Comparison of ENCODE assay signal across 9 cellular contexts in the genomic region with DNA sequence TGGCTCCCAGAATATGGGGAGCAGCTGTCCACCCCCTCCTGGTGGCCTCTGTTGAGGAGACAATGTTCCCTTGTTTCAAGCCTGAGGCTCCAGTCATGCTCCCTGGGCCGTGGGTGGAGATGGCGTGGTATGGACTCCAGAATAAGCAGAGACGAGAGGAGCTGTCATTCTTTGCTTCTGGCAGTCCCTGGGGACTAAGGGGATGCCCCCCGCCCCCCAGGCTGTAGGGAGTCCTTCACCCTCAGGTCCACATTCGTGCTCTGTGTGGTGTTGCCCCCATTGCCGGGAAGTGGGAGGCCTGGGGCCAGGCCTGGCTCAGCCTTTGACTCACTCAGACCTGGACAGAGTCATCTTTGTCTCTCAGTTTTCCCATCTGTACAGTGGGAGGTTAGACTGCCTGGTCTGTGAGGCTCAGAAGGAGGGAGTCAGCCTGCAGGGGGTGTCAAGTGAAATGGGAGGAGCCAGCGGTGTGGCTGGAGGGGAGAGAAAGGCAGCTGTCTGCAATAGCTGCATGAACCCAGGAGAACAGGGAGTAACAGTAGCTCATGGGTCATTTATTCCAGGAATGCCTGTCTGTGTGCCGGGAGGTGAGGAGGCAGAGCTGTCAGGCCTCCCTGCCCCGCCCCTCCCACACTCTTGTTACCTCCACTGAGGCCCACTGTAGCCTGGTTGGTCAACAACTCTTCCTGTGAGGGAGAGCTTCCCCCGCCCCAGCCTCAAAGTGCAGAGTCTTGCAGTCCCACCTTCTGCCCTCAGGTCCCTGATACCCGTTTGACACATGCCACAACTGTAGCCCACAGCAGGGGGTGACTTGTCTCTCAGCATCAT. TPM values are rescaled to one million over a fixed set of nuclear protein-coding genes. Genes with fewer than 3 reads are reported as not detected.
A peak's percentile ranks its signal among the peaks of the same experiment; 100 is the strongest.
DNase-seq lines count a peak whose midpoint lies in the region; ATAC-seq and TF ChIP-seq lines count a peak whose summit lies in the region.
"Had no signal": no experiment of that assay in that cellular context is flagged by ENCODE, and none has a peak within 500 bp of the region (broad histone marks: within the 10 kb centered on the region; RNA-seq: fewer than 3 reads in every experiment).

No MANE protein-coding gene starts in this region.

- WGBS in suprapubic skin: 42% methylated on average over 8 of the region's 11 CpGs

- no peak for TF ChIP-seq POLR2A in suprapubic skin (IDR thresholded peaks at IDR 0.05)

- H3K4me3 ChIP-seq in suprapubic skin: peak overlapping the region; percentile 63

- H3K9me3 ChIP-seq in suprapubic skin: no peaks in the 10 kb centered on the region

- no peak for TF ChIP-seq EP300 in suprapubic skin (IDR thresholded peaks at IDR 0.05)

- H3K27me3 ChIP-seq in suprapubic skin: no peaks in the 10 kb centered on the region

- no peak for TF ChIP-seq CTCF in suprapubic skin (IDR thresholded peaks at IDR 0.05)
- TF ChIP-seq CTCF in CD14-positive monocyte (IDR thresholded peaks at IDR 0.05): no peak

- no peaks in the 10 kb centered on the region for H3K27me3 Mint-ChIP-seq in activated T-cell treated with anti-CD3 and anti-CD28 coated beads, Interleukin-2, amount 50 U/mL, for 4 hours (ENCODE audit: low read depth)
- peaks cover 13 to 18% (median 18%) of the 10 kb centered on the region in 3 donors for H3K27me3 Mint-ChIP-seq in CD14-positive monocyte (ENCODE audit: low read depth in 3 of 3)

- peaks cover 39% of the 10 kb centered on the region for H3K4me1 ChIP-seq in suprapubic skin

- H3K36me3 Mint-ChIP-seq in activated T-cell treated with anti-CD3 and anti-CD28 coated beads, Interleukin-2, amount 50 U/mL, for 4 hours (ENCODE audit: insufficient read depth): no peaks in the 10 kb centered on the region
- peaks cover 6% of the 10 kb centered on the region in 2 donors for H3K36me3 Mint-ChIP-seq in CD14-positive monocyte

- ATAC-seq in activated T-cell treated with anti-CD3 and anti-CD28 coated beads, Interleukin-2, amount 50 U/mL, for 4 hours: no peak

- H3K4me3 Mint-ChIP-seq in activated T-cell treated with anti-CD3 and anti-CD28 coated beads, Interleukin-2, amount 50 U/mL, for 4 hours: no peak overlapping the region
- H3K4me3 Mint-ChIP-seq in CD14-positive monocyte: no peak overlapping the region

- intact Hi-C loops in CD14-positive monocyte (cut with micrococcal nuclease): no loop called here

- H3K36me3 ChIP-seq in suprapubic skin: no peaks in the 10 kb centered on the region

- H3K27ac Mint-ChIP-seq in CD14-positive monocyte: peak overlapping the region in 3 of 7 donors; percentile 18 to 54 (median 46)

- H3K9me3 Mint-ChIP-seq in activated T-cell treated with anti-CD3 and anti-CD28 coated beads, Interleukin-2, amount 50 U/mL, for 4 hours: no peaks in the 10 kb centered on the region
- peaks cover 0 to 4% (median 0%) of the 10 kb centered on the region in 7 donors for H3K9me3 Mint-ChIP-seq in CD14-positive monocyte

- H3K4me1 Mint-ChIP-seq in activated T-cell treated with anti-CD3 and anti-CD28 coated beads, Interleukin-2, amount 50 U/mL, for 4 hours (ENCODE audit: low read depth): no peaks in the 10 kb centered on the region
- H3K4me1 Mint-ChIP-seq in CD14-positive monocyte: peaks cover 24% of the 10 kb centered on the region

- DNase-seq in NCI-H2227 (lab: John Stamatoyannopoulos, UW; ENCODE audit: unreplicated experiment): peak; percentile 23
- no peak for DNase-seq in NCI-H2227 treated with DMSO at 0.1 percent for 48 hours (lab: John Stamatoyannopoulos, UW)
- peak; percentile 97 for DNase-seq in amniotic epithelial cell (ENCODE audit: low read depth)
- DNase-seq in inferior parietal cortex (ENCODE audit: extremely low spot score): peak; percentile 66
- DNase-seq in suprapubic skin (ENCODE audit: low spot score in 2 of 2): no peak
- no peak for DNase-seq in activated T-cell treated with anti-CD3 and anti-CD28 coated beads, Interleukin-2, amount 50 U/mL, for 4 hours
- DNase-seq in CD14-positive monocyte (ENCODE audit: low spot score): no peak
- DNase-seq in stimulated activated CD8-positive, alpha-beta memory T cell treated with anti-CD3 and anti-CD28 coated beads, Interleukin-4, amount 100 ng/mL, for 48 hours: no peak

- H3K27ac ChIP-seq in suprapubic skin: peak overlapping the region; percentile 5
- H3K27ac ChIP-seq: C4-2B had no signal

RNA-seq across cellular contexts. Expression of a gene that starts 6.3 kb away (rescaled TPM):
- total RNA-seq in suprapubic skin: 10 to 100 TPM in 2 of 4 donors, 1 to 10 TPM in 2; 8.3 to 25.0 (median 9.7) TPM
- total RNA-seq in activated T-cell treated with anti-CD3 and anti-CD28 coated beads, Interleukin-2, amount 50 U/mL, for 4 hours: under 1 TPM; 0.13 to 0.27 (median 0.13) TPM
- polyA plus RNA-seq in CD14-positive monocyte: under 1 TPM; 0.16 to 0.55 TPM

RNA-seq across cellular contexts. Expression of a gene that starts 42.2 kb away (rescaled TPM):
- total RNA-seq in suprapubic skin: under 1 TPM in 3 of 4 donors, not detected in 1; 0.38 to 0.89 (median 0.38) TPM
- not detected for total RNA-seq in activated T-cell treated with anti-CD3 and anti-CD28 coated beads, Interleukin-2, amount 50 U/mL, for 4 hours
- 1 to 10 TPM; 1.7 to 5.1 TPM for polyA plus RNA-seq in CD14-positive monocyte

Comparison
In these comparisons a context has a peak if more than half of its experiments do, and no peak if none do; other contexts are left out.
1. DNase-seq: peak in NCI-H2227 (single experiment), amniotic epithelial cell (single experiment) and inferior parietal cortex (single experiment); none in NCI-H2227 treated with DMSO at 0.1 percent for 48 hours (single experiment), suprapubic skin (0 of 2), activated T-cell treated with anti-CD3 and anti-CD28 coated beads, Interleukin-2, amount 50 U/mL, for 4 hours (single experiment), CD14-positive monocyte (single experiment) and stimulated activated CD8-positive, alpha-beta memory T cell treated with anti-CD3 and anti-CD28 coated beads, Interleukin-4, amount 100 ng/mL, for 48 hours (single experiment).
2. RNA of a gene that starts 6.3 kb away (total RNA-seq): 8.3 to 25.0 TPM in suprapubic skin; 0.13 to 0.27 TPM in activated T-cell treated with anti-CD3 and anti-CD28 coated beads, Interleukin-2, amount 50 U/mL, for 4 hours; every median in the first group is over 4 times any median in the second.